In the genomic region with DNA sequence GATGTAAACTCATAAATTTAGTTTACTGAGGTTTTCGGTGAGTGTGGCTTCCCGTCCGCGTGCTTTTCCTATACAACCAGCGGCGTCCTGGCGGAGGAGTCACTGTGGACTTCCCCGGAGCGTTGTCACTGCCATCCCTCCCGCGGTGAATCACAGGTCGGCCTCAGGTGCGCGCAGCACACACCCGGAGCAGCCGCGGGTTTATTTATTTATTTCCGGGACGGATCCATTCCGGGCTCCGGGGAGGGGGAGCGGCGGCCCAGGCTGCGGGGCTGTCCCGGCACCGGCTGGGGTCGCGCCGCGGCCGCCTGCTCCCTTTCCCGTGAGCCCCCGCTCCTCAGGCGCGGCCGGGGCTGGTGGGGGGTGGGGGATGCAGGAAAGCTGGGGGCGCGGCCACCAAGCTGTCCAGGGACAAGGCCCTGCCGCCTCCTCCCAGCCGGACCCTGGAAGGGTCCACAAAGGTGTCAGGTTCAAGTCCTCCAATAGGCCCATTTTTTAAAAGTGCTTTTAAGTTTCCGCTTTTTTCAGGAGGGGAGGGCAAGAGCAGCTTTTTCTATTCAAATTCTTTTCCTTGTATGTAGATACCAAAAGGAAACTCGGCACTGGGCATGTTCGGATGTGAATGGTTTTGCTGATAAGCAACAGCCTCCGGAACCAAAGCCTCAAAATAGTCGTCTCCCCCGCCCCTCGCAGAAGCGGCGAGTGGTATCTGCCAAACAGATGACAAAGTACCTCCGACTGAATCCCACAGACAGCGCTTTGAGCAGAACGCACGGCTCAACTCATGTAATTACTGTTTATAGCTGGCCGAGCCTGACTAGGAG, we compare ENCODE assay signal across 8 cellular contexts.
DNase-seq lines count a peak whose midpoint lies in the region; ATAC-seq, FAIRE-seq and TF ChIP-seq lines count a peak whose summit lies in the region.

No MANE protein-coding gene starts in this region.

- ATAC-seq in GM18502 (IDR thresholded peaks at IDR 0.05; ENCODE audit: poor library complexity, unreplicated experiment) (peak; percentile 85), HG03432 (IDR thresholded peaks at IDR 0.05; ENCODE audit: unreplicated experiment) (peak; percentile 75), right lobe of liver (peak; percentile 81 to 91 (median 88))
- peak; percentile 83 for ATAC-seq in activated CD8-positive, alpha-beta T cell treated with anti-CD3 and anti-CD28 coated beads for 36 hours

- peak overlapping the region; percentile 80 for H3K4me3 Mint-ChIP-seq in activated CD8-positive, alpha-beta T cell treated with anti-CD3 and anti-CD28 coated beads for 36 hours

- H3K4me3 ChIP-seq in right lobe of liver, result peak overlapping the region; percentile 50 to 65 (median 57)

- H3K27me3 Mint-ChIP-seq in activated CD8-positive, alpha-beta T cell treated with anti-CD3 and anti-CD28 coated beads for 36 hours, result no peaks in the 10 kb centered on the region

- H3K36me3 ChIP-seq in right lobe of liver, result no peaks in the 10 kb centered on the region

- no peaks in the 10 kb centered on the region for H3K9me3 ChIP-seq in right lobe of liver

- TF ChIP-seq CTCF in activated CD8-positive, alpha-beta T cell treated with anti-CD3 and anti-CD28 coated beads for 36 hours (IDR thresholded peaks at IDR 0.05), result no peak
- no peak for TF ChIP-seq CTCF in right lobe of liver (IDR thresholded peaks at IDR 0.05)

- no peaks in the 10 kb centered on the region for H3K9me3 Mint-ChIP-seq in activated CD8-positive, alpha-beta T cell treated with anti-CD3 and anti-CD28 coated beads for 36 hours

- CTCF ChIA-PET in activated CD8-positive, alpha-beta T cell treated with anti-CD3 and anti-CD28 coated beads for 36 hours (lab: Charles Lee), result interaction anchor here (1.3 to 2.1 kb wide), 4 partner anchors 16 to 203 kb away, joined by 3 to 12 read pairs (median 4); no protein-coding TSS in a partner anchor

- no peak for FAIRE-seq in GM12891 (lab: Jason Lieb, UNC)

- POLR2A ChIA-PET in activated CD8-positive, alpha-beta T cell treated with anti-CD3 and anti-CD28 coated beads for 36 hours (lab: Charles Lee), result interaction anchor here (0.5 to 1.5 kb wide), 12 partner anchors 10 to 1390 kb away, joined by 3 to 8 read pairs (median 3); no protein-coding TSS in a partner anchor

- DNase-seq in NCI-H69 (lab: John Stamatoyannopoulos, UW) (peak; percentile 96), ecto neural progenitor cell (ENCODE audit: low spot score) (peak; percentile 80), right lobe of liver (peak; percentile 89 to 91 (median 91)), GM12891 (ENCODE audit: insufficient read length, low spot score) (no peak)
- DNase-seq in activated CD8-positive, alpha-beta T cell treated with anti-CD3 and anti-CD28 coated beads for 36 hours, result peak; percentile 93
- peak; percentile 75 to 76 for DNase-seq in stimulated activated CD4-positive, alpha-beta T cell treated with anti-CD3 and anti-CD28 coated beads, Interleukin-2, amount 100 ng/mL, for 48 hours

- peak overlapping the region; percentile 83 to 91 (median 86) for H3K27ac ChIP-seq in right lobe of liver

- H3K36me3 Mint-ChIP-seq in activated CD8-positive, alpha-beta T cell treated with anti-CD3 and anti-CD28 coated beads for 36 hours (ENCODE audit: low read depth), result peaks cover under 1% of the 10 kb centered on the region

- H3K4me1 ChIP-seq in right lobe of liver, result peaks cover 0 to 24% (median 9%) of the 10 kb centered on the region in 4 donors

- peak overlapping the region; percentile 85 for H3K27ac Mint-ChIP-seq in activated CD8-positive, alpha-beta T cell treated with anti-CD3 and anti-CD28 coated beads for 36 hours

- intact Hi-C loops in activated CD8-positive, alpha-beta T cell treated with anti-CD3 and anti-CD28 coated beads for 36 hours (cut with micrococcal nuclease), result loop anchor here (2.0 to 10.0 kb wide), 3 partner anchors 29 to 201 kb away; no protein-coding TSS in a partner anchor
- intact Hi-C loops in right lobe of liver (cut with DNase I), result no loop called here

- TF ChIP-seq POLR2A in right lobe of liver (IDR thresholded peaks at IDR 0.05) (peak; percentile 87), GM12891 (IDR thresholded peaks at IDR 0.05; ENCODE audit: low read depth, low read length) (no peak)

- peaks cover 57% of the 10 kb centered on the region for H3K4me1 Mint-ChIP-seq in activated CD8-positive, alpha-beta T cell treated with anti-CD3 and anti-CD28 coated beads for 36 hours (ENCODE audit: low read depth)

- H3K27me3 ChIP-seq in right lobe of liver, result no peaks in the 10 kb centered on the region

- 0% methylated on average over 32 of the region's 54 CpGs for WGBS in right lobe of liver (ENCODE audit: insufficient coverage, low coverage, low lambda C conversion rate, missing lambda C conversion rate)

TF ChIP-seq in GM12891, 5 proteins besides CTCF, POLR2A, EP300 and RAD21:
- TF ChIP-seq SPI1 (IDR thresholded peaks at IDR 0.05; ENCODE audit: low read depth, low read length) (no peak), TAF1 (IDR thresholded peaks at IDR 0.05; ENCODE audit: low read depth, low read length) (no peak), POLR2AphosphoS5 (IDR thresholded peaks at IDR 0.05; ENCODE audit: low read depth, low read length) (no peak), POU2F2 (IDR thresholded peaks at IDR 0.05; ENCODE audit: low read depth, low read length) (no peak), PAX5 (IDR thresholded peaks at IDR 0.05; ENCODE audit: insufficient read depth, low read length, severe bottlenecking) (no peak)
TF ChIP-seq in GM12891: peak in this region for 0.
